ENCODE assay signal across 8 cellular contexts in the genomic region with DNA sequence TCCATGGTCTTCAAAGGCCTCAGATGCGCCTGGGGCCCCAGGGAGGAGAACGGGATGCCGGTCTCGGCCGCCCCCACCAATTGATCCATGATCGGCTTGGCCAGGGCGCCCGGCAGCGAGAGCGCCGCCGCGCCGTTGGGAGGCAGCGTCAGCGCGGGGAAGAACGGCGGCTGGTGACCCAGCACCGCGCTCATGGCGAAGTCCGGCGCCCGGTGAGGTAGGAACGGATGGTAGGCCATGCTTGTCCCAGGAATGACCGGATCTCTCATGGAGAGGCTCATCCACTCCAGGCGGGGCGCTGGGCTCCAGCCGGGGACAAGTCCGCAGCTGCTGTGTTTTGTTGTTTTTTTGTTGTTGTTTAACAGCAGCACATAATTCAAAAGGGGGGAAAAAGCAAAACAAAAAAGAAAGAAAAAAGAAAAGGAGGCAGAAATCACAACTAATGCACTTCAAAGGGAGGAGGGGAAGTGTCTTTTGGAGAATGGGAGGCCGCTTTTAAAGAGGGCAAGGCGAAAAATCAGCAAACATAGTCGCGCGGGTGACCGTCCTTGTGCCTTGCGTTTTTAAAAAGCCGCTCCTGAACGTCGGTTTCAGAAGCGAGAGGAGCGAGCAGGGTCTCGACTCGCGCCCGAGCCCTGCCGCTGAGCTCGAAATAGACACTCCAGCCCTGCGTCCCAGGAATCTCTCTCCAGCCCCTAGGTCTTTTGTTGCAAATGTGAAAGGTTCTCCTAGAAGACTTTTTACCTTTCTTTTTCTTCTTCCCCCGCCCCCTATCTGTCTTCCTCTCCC. TPM values are rescaled to one million over a fixed set of nuclear protein-coding genes. Genes with fewer than 3 reads are reported as not detected.
DNase-seq lines count a peak whose midpoint lies in the region; ATAC-seq and TF ChIP-seq lines count a peak whose summit lies in the region.

No MANE protein-coding gene starts in this region.

- H3K4me3 ChIP-seq in left ventricle myocardium inferior: peak overlapping the region; percentile 78
- peak overlapping the region; percentile 65 to 88 (median 76) for H3K4me3 ChIP-seq in gastrocnemius medialis

- peaks cover 33% of the 10 kb centered on the region for H3K27me3 ChIP-seq in left ventricle myocardium inferior (ENCODE audit: low read depth)
- peaks cover 0 to 15% (median 5%) of the 10 kb centered on the region in 3 donors for H3K27me3 ChIP-seq in gastrocnemius medialis

- no peak for TF ChIP-seq CTCF in WTC11 (IDR thresholded peaks at IDR 0.05)
- TF ChIP-seq CTCF in left ventricle myocardium inferior (IDR thresholded peaks at IDR 0.05; ENCODE audit: borderline replicate concordance): no peak
- peak in 2 of 5 experiments; percentile 20 to 25 for TF ChIP-seq CTCF in gastrocnemius medialis (IDR thresholded peaks at IDR 0.05 in 4 of 5, conservative IDR thresholded peaks at IDR 0.05 in 1 of 5)
- TF ChIP-seq CTCF in GM10248 (IDR thresholded peaks at IDR 0.05; ENCODE audit: control extremely low read depth, extremely low read depth, low read depth, missing control alignments): no peak

- CTCF ChIA-PET in WTC11 (lab: Charles Lee) (interaction anchor here (1.2 to 2.6 kb wide), 13 partner anchors 8 to 774 kb away, joined by 3 to 24 read pairs (median 7); no protein-coding TSS in a partner anchor), GM10248 (lab: Yijun Ruan, JAX) (no interaction called here)

- H3K27ac ChIP-seq in left ventricle myocardium inferior (replicated peaks): peak overlapping the region; percentile 96
- H3K27ac ChIP-seq in gastrocnemius medialis: peak overlapping the region; percentile 85 to 97 (median 94)

- TF ChIP-seq POLR2A in gastrocnemius medialis (IDR thresholded peaks at IDR 0.05): no peak

- peaks cover 21% of the 10 kb centered on the region for H3K36me3 ChIP-seq in left ventricle myocardium inferior
- peaks cover 0 to 20% of the 10 kb centered on the region in 2 donors for H3K36me3 ChIP-seq in gastrocnemius medialis

- intact Hi-C loops in left ventricle myocardium inferior (cut with micrococcal nuclease) (no loop called here), gastrocnemius medialis (cut with DNase I; ENCODE audit: low total_unique reads) (loop anchor here (5.0 to 10.0 kb wide), 3 partner anchors 544 to 772 kb away; no protein-coding TSS in a partner anchor)

- ATAC-seq in WTC11 (no peak), gastrocnemius medialis (peak; percentile 23 to 24), HG02840 (IDR thresholded peaks at IDR 0.05; ENCODE audit: low FRiP score, unreplicated experiment) (no peak)

- H3K4me3 Mint-ChIP-seq in WTC11: peak overlapping the region; percentile 81

- H3K9me3 Mint-ChIP-seq in WTC11: no peaks in the 10 kb centered on the region

- POLR2A ChIA-PET in WTC11 (lab: Charles Lee): interaction anchor here (0.6 to 1.2 kb wide), 3 partner anchors 16 to 64 kb away, joined by 3 to 5 read pairs (median 3); no protein-coding TSS in a partner anchor
- POLR2A ChIA-PET in GM10248 (lab: Yijun Ruan, JAX): no interaction called here

- H3K27me3 Mint-ChIP-seq in WTC11 (ENCODE audit: low read depth): peaks cover 98% of the 10 kb centered on the region

- peaks cover 87% of the 10 kb centered on the region for H3K4me1 Mint-ChIP-seq in WTC11

- H3K9me3 ChIP-seq in left ventricle myocardium inferior (replicated peaks) (no peaks in the 10 kb centered on the region), gastrocnemius medialis (no peaks in the 10 kb centered on the region)

- H3K36me3 Mint-ChIP-seq in WTC11: no peaks in the 10 kb centered on the region

- DNase-seq in NCI-H2029 treated with DMSO at 0.1 percent for 48 hours (lab: John Stamatoyannopoulos, UW): peak; percentile 42
- no peak for DNase-seq in NCI-H2029 (lab: John Stamatoyannopoulos, UW)
- no peak for DNase-seq in WTC11 (ENCODE audit: low spot score)
- no peak for DNase-seq in left ventricle myocardium inferior
- peak in 1 of 2 donors; percentile 24 for DNase-seq in gastrocnemius medialis
- no peak for DNase-seq in Kasumi-1 (lab: John Stamatoyannopoulos, UW)
- DNase-seq in GM10248 (ENCODE audit: extremely low spot score): no peak

- in situ Hi-C loops in gastrocnemius medialis (cut with MboI; ENCODE audit: low sequenced_read_pairs in 4 of 4): loop anchor here in 1 of 4 donors (25.0 kb wide), 1 partner anchor 654 kb away; no protein-coding TSS in a partner anchor

- H3K4me1 ChIP-seq in left ventricle myocardium inferior: peaks cover 71% of the 10 kb centered on the region
- peaks cover 12 to 15% of the 10 kb centered on the region in 2 donors for H3K4me1 ChIP-seq in gastrocnemius medialis

- no peak overlapping the region; the same call in 1 of the 2 replicates for H3K27ac Mint-ChIP-seq in WTC11

TF ChIP-seq in WTC11, 78 proteins besides CTCF, POLR2A, EP300 and RAD21:
- TF ChIP-seq E2F4 (CRISPR knock-in tag; IDR thresholded peaks at IDR 0.05; ENCODE audit: borderline replicate concordance, low read depth) (no peak), ATF2 (CRISPR knock-in tag; IDR thresholded peaks at IDR 0.05; ENCODE audit: borderline replicate concordance, low read depth) (no peak), PREB (CRISPR knock-in tag; IDR thresholded peaks at IDR 0.05; ENCODE audit: borderline replicate concordance) (no peak), ZNF232 (CRISPR knock-in tag; IDR thresholded peaks at IDR 0.05) (no peak)
- TF ChIP-seq, protein P1, sequence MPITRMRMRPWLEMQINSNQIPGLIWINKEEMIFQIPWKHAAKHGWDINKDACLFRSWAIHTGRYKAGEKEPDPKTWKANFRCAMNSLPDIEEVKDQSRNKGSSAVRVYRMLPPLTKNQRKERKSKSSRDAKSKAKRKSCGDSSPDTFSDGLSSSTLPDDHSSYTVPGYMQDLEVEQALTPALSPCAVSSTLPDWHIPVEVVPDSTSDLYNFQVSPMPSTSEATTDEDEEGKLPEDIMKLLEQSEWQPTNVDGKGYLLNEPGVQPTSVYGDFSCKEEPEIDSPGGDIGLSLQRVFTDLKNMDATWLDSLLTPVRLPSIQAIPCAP (CRISPR knock-in tag; IDR thresholded peaks at IDR 0.05): no peak
- TF ChIP-seq, protein P2, sequence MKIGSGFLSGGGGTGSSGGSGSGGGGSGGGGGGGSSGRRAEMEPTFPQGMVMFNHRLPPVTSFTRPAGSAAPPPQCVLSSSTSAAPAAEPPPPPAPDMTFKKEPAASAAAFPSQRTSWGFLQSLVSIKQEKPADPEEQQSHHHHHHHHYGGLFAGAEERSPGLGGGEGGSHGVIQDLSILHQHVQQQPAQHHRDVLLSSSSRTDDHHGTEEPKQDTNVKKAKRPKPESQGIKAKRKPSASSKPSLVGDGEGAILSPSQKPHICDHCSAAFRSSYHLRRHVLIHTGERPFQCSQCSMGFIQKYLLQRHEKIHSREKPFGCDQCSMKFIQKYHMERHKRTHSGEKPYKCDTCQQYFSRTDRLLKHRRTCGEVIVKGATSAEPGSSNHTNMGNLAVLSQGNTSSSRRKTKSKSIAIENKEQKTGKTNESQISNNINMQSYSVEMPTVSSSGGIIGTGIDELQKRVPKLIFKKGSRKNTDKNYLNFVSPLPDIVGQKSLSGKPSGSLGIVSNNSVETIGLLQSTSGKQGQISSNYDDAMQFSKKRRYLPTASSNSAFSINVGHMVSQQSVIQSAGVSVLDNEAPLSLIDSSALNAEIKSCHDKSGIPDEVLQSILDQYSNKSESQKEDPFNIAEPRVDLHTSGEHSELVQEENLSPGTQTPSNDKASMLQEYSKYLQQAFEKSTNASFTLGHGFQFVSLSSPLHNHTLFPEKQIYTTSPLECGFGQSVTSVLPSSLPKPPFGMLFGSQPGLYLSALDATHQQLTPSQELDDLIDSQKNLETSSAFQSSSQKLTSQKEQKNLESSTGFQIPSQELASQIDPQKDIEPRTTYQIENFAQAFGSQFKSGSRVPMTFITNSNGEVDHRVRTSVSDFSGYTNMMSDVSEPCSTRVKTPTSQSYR (CRISPR knock-in tag; IDR thresholded peaks at IDR 0.05): no peak

RNA-seq across cellular contexts. Expression of gene TBX3, which starts 0.9 kb away (rescaled TPM):
- total RNA-seq in WTC11 (2021): 0.89 to 2.2 TPM (median 0.92 TPM) in 3 replicates
- total RNA-seq in left ventricle myocardium inferior: 27.2 TPM
- total RNA-seq in gastrocnemius medialis: 10 to 100 TPM in 3 of 4 donors, 1 to 10 TPM in 1; 7.5 to 16.7 (median 11.9) TPM

Comparison
In these comparisons a context has a peak if more than half of its experiments do, and no peak if none do; other contexts are left out.
1. ATAC-seq: peak in gastrocnemius medialis (2 of 2); none in WTC11 (single experiment) and HG02840 (single experiment).